Comparison of ENCODE assay signal across 8 cellular contexts in the genomic region with DNA sequence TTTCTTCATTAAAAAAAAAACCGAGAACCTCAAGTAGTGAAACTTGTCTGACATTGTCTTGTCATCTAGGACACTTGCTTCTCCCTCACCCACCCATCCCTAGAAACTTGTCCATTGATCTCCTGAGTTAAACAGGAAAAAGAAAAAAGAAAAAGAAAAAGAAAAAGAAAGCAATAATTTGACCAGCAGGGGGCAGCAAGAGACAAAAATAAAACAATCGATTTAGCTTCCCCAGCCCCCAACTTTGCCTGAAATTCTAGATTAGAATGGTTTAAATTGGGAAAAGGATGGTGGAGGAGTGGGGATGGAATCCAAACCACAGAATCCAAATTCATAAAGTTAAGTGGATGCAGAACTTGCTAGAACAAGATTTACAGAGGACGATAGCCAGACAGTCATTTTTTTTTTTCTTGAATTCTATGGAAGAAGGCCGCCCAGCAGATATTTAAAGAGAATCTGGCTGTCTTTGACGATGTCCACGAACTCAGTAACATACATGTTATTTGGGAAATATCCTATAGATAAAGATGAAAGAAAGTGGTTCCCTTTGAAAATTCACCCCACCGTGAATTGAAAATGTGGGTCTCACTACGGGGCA.
DNase-seq lines count a peak whose midpoint lies in the region; ATAC-seq and TF ChIP-seq lines count a peak whose summit lies in the region.

No MANE protein-coding gene starts in this region.

- H3K4me3 ChIP-seq in fibroblast of mammary gland (ENCODE audit: control insufficient read depth, low read depth, low read length) = no peak overlapping the region

- DNase-seq in activated CD4-positive, alpha-beta T cell treated with anti-CD3 and anti-CD28 coated beads for 48 hours = peak; percentile 4
- no peak for DNase-seq in activated CD4-positive, alpha-beta T cell treated with anti-CD3 and anti-CD28 coated beads, Interleukin-2, amount 50 U/mL, for 4 hours
- DNase-seq in Kasumi-1 (lab: John Stamatoyannopoulos, UW) (peak; percentile 82 to 88), SHP77 treated with DMSO at 0.1 percent for 48 hours (lab: John Stamatoyannopoulos, UW) (peak; percentile 23), fibroblast of mammary gland (ENCODE audit: low read depth) (peak; percentile 66), progenitor cell of endocrine pancreas (ENCODE audit: low spot score, unreplicated experiment) (no peak)

- H3K9me3 Mint-ChIP-seq in progenitor cell of endocrine pancreas (ENCODE audit: low read depth) = peaks cover 8% of the 10 kb centered on the region

- peaks cover 3% of the 10 kb centered on the region for H3K27me3 Mint-ChIP-seq in progenitor cell of endocrine pancreas

- H3K27ac Mint-ChIP-seq in progenitor cell of endocrine pancreas = no peak overlapping the region

- H3K36me3 Mint-ChIP-seq in progenitor cell of endocrine pancreas (ENCODE audit: insufficient read depth) = no peaks in the 10 kb centered on the region

- TF ChIP-seq CTCF in fibroblast of mammary gland (conservative IDR thresholded peaks at IDR 0.05; ENCODE audit: control insufficient read depth, insufficient read depth, low read depth, low read length) = peak; percentile 52
- peak; percentile 78 for TF ChIP-seq CTCF in progenitor cell of endocrine pancreas (IDR thresholded peaks at IDR 0.05; ENCODE audit: unreplicated experiment)

- H3K4me3 Mint-ChIP-seq in progenitor cell of endocrine pancreas (ENCODE audit: low read depth) = no peak overlapping the region

- ATAC-seq in GM21619 (IDR thresholded peaks at IDR 0.05; ENCODE audit: unreplicated experiment) (no peak), HG03442 (IDR thresholded peaks at IDR 0.05; ENCODE audit: unreplicated experiment) (no peak)

- no peaks in the 10 kb centered on the region for H3K4me1 Mint-ChIP-seq in progenitor cell of endocrine pancreas (ENCODE audit: low read depth)

Comparison
In these comparisons a context has a peak if more than half of its experiments do, and no peak if none do; other contexts are left out.
1. DNase-seq: peak in activated CD4-positive, alpha-beta T cell treated with anti-CD3 and anti-CD28 coated beads for 48 hours (single experiment), Kasumi-1 (2 of 2), SHP77 treated with DMSO at 0.1 percent for 48 hours (single experiment) and fibroblast of mammary gland (single experiment); none in activated CD4-positive, alpha-beta T cell treated with anti-CD3 and anti-CD28 coated beads, Interleukin-2, amount 50 U/mL, for 4 hours (0 of 2) and progenitor cell of endocrine pancreas (single experiment).